In the genomic region with DNA sequence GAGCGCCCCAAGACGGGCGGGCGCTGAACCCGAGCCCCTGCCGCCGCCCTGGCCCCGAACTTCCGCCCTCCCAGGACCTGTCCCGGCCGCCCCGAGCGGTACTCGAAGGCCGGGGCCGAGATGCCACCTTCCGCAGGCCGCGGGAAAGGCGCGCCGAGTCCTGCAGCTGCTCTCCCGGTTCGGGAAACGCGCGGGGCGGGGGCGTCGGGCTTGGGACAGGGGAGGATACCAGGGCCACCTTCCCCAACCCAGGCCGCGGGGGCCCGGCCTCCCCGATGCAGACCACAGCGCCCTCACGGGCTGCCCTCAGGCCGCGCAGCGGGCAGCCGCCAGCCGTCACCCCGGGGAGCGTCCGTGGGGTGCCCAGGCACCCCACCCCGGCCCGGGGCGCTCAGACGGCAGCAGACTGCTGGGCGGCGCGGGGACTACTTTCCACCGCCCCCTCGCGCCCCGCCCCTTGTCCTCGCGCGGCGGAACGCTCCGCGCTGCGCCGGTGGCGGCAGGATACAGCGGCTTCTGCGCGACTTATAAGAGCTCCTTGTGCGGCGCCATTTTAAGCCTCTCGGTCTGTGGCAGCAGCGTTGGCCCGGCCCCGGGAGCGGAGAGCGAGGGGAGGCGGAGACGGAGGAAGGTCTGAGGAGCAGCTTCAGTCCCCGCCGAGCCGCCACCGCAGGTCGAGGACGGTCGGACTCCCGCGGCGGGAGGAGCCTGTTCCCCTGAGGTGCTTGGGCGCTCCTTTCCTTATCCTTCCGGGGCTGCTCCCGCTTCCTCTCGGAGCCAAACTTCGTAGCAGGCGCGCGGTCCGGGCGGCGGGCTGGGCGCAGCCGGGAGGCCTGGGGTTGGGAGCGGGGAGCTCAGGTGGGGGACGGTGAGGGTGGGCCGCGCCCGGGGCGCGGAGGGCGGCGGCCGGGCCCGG, we compare ENCODE assay signal across 1 cellular context.
TF ChIP-seq lines count a peak whose summit lies in the region.

A gene (plus strand): TSS at position 556 of the 916 bp plus-strand sequence. CDS start 24,564 bp downstream, outside the sequence.

TF ChIP-seq in HepG2, 621 proteins besides CTCF, POLR2A, EP300 and RAD21 (continued from another document and continues in another):
- TF ChIP-seq GPN1 (CRISPR knock-in tag; IDR thresholded peaks at IDR 0.05; ENCODE audit: borderline replicate concordance) (0 out of 2 replicates have a peak, but pooled peaks have one; percentile 71), GATA4 (IDR thresholded peaks at IDR 0.05; ENCODE audit: borderline replicate concordance, low read depth) (peak; percentile 63), CREB1 (IDR thresholded peaks at IDR 0.05) (0 out of 2 replicates have a peak, but pooled peaks have one; percentile 27), CREB1 (CRISPR knock-in tag; IDR thresholded peaks at IDR 0.05) (peak; percentile 40; the same call in 1 of the 2 replicates), ZNF143 (CRISPR knock-in tag; IDR thresholded peaks at IDR 0.05) (peak; percentile 43; the same call in 1 of the 2 replicates), CC2D1A (CRISPR knock-in tag; IDR thresholded peaks at IDR 0.05) (no peak), MAFF (IDR thresholded peaks at IDR 0.05; ENCODE audit: low read depth, low read length) (no peak), POLR2AphosphoS2 (IDR thresholded peaks at IDR 0.05; ENCODE audit: low read depth, low read length) (peak; percentile 96), ZNF672 (CRISPR knock-in tag; IDR thresholded peaks at IDR 0.05) (peak; percentile 75; the same call in 1 of the 2 replicates), ZNF496 (CRISPR knock-in tag; IDR thresholded peaks at IDR 0.05; ENCODE audit: insufficient replicate concordance) (no peak), ZFYVE20 (CRISPR knock-in tag; IDR thresholded peaks at IDR 0.05; ENCODE audit: borderline replicate concordance, low read depth) (peak; percentile 90; the same call in 1 of the 2 replicates), ZNF777 (CRISPR knock-in tag; IDR thresholded peaks at IDR 0.05) (peak; percentile 99), ZMAT3 (CRISPR knock-in tag; conservative IDR thresholded peaks at IDR 0.05) (peak; percentile 98), NFIC (IDR thresholded peaks at IDR 0.05; ENCODE audit: low read length) (peak; percentile 22; the same call in 1 of the 2 replicates)
- TF ChIP-seq, protein P1, sequence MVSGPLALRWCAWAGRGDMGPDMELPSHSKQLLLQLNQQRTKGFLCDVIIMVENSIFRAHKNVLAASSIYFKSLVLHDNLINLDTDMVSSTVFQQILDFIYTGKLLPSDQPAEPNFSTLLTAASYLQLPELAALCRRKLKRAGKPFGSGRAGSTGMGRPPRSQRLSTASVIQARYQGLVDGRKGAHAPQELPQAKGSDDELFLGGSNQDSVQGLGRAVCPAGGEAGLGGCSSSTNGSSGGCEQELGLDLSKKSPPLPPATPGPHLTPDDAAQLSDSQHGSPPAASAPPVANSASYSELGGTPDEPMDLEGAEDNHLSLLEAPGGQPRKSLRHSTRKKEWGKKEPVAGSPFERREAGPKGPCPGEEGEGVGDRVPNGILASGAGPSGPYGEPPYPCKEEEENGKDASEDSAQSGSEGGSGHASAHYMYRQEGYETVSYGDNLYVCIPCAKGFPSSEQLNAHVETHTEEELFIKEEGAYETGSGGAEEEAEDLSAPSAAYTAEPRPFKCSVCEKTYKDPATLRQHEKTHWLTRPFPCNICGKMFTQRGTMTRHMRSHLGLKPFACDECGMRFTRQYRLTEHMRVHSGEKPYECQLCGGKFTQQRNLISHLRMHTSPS (CRISPR knock-in tag; IDR thresholded peaks at IDR 0.05; ENCODE audit: low read depth): peak; percentile 76; the same call in 1 of the 2 replicates
- TF ChIP-seq, protein P2, sequence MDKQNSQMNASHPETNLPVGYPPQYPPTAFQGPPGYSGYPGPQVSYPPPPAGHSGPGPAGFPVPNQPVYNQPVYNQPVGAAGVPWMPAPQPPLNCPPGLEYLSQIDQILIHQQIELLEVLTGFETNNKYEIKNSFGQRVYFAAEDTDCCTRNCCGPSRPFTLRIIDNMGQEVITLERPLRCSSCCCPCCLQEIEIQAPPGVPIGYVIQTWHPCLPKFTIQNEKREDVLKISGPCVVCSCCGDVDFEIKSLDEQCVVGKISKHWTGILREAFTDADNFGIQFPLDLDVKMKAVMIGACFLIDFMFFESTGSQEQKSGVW (CRISPR knock-in tag; IDR thresholded peaks at IDR 0.05; ENCODE audit: borderline replicate concordance): no peak
- TF ChIP-seq, protein P3, sequence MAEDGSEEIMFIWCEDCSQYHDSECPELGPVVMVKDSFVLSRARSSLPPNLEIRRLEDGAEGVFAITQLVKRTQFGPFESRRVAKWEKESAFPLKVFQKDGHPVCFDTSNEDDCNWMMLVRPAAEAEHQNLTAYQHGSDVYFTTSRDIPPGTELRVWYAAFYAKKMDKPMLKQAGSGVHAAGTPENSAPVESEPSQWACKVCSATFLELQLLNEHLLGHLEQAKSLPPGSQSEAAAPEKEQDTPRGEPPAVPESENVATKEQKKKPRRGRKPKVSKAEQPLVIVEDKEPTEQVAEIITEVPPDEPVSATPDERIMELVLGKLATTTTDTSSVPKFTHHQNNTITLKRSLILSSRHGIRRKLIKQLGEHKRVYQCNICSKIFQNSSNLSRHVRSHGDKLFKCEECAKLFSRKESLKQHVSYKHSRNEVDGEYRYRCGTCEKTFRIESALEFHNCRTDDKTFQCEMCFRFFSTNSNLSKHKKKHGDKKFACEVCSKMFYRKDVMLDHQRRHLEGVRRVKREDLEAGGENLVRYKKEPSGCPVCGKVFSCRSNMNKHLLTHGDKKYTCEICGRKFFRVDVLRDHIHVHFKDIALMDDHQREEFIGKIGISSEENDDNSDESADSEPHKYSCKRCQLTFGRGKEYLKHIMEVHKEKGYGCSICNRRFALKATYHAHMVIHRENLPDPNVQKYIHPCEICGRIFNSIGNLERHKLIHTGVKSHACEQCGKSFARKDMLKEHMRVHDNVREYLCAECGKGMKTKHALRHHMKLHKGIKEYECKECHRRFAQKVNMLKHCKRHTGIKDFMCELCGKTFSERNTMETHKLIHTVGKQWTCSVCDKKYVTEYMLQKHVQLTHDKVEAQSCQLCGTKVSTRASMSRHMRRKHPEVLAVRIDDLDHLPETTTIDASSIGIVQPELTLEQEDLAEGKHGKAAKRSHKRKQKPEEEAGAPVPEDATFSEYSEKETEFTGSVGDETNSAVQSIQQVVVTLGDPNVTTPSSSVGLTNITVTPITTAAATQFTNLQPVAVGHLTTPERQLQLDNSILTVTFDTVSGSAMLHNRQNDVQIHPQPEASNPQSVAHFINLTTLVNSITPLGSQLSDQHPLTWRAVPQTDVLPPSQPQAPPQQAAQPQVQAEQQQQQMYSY (CRISPR knock-in tag; IDR thresholded peaks at IDR 0.05): peak; percentile 25; the same call in 1 of the 2 replicates
- TF ChIP-seq, protein P4, sequence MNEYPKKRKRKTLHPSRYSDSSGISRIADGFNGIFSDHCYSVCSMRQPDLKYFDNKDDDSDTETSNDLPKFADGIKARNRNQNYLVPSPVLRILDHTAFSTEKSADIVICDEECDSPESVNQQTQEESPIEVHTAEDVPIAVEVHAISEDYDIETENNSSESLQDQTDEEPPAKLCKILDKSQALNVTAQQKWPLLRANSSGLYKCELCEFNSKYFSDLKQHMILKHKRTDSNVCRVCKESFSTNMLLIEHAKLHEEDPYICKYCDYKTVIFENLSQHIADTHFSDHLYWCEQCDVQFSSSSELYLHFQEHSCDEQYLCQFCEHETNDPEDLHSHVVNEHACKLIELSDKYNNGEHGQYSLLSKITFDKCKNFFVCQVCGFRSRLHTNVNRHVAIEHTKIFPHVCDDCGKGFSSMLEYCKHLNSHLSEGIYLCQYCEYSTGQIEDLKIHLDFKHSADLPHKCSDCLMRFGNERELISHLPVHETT (CRISPR knock-in tag; conservative IDR thresholded peaks at IDR 0.05): peak; percentile 94
- TF ChIP-seq, protein P5, sequence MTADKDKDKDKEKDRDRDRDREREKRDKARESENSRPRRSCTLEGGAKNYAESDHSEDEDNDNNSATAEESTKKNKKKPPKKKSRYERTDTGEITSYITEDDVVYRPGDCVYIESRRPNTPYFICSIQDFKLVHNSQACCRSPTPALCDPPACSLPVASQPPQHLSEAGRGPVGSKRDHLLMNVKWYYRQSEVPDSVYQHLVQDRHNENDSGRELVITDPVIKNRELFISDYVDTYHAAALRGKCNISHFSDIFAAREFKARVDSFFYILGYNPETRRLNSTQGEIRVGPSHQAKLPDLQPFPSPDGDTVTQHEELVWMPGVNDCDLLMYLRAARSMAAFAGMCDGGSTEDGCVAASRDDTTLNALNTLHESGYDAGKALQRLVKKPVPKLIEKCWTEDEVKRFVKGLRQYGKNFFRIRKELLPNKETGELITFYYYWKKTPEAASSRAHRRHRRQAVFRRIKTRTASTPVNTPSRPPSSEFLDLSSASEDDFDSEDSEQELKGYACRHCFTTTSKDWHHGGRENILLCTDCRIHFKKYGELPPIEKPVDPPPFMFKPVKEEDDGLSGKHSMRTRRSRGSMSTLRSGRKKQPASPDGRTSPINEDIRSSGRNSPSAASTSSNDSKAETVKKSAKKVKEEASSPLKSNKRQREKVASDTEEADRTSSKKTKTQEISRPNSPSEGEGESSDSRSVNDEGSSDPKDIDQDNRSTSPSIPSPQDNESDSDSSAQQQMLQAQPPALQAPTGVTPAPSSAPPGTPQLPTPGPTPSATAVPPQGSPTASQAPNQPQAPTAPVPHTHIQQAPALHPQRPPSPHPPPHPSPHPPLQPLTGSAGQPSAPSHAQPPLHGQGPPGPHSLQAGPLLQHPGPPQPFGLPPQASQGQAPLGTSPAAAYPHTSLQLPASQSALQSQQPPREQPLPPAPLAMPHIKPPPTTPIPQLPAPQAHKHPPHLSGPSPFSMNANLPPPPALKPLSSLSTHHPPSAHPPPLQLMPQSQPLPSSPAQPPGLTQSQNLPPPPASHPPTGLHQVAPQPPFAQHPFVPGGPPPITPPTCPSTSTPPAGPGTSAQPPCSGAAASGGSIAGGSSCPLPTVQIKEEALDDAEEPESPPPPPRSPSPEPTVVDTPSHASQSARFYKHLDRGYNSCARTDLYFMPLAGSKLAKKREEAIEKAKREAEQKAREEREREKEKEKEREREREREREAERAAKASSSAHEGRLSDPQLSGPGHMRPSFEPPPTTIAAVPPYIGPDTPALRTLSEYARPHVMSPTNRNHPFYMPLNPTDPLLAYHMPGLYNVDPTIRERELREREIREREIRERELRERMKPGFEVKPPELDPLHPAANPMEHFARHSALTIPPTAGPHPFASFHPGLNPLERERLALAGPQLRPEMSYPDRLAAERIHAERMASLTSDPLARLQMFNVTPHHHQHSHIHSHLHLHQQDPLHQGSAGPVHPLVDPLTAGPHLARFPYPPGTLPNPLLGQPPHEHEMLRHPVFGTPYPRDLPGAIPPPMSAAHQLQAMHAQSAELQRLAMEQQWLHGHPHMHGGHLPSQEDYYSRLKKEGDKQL (CRISPR knock-in tag; IDR thresholded peaks at IDR 0.05; ENCODE audit: low read depth): no peak
- TF ChIP-seq, protein P6, sequence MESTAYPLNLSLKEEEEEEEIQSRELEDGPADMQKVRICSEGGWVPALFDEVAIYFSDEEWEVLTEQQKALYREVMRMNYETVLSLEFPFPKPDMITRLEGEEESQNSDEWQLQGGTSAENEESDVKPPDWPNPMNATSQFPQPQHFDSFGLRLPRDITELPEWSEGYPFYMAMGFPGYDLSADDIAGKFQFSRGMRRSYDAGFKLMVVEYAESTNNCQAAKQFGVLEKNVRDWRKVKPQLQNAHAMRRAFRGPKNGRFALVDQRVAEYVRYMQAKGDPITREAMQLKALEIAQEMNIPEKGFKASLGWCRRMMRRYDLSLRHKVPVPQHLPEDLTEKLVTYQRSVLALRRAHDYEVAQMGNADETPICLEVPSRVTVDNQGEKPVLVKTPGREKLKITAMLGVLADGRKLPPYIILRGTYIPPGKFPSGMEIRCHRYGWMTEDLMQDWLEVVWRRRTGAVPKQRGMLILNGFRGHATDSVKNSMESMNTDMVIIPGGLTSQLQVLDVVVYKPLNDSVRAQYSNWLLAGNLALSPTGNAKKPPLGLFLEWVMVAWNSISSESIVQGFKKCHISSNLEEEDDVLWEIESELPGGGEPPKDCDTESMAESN (CRISPR knock-in tag; conservative IDR thresholded peaks at IDR 0.05): peak; percentile 98
- TF ChIP-seq, protein P7, sequence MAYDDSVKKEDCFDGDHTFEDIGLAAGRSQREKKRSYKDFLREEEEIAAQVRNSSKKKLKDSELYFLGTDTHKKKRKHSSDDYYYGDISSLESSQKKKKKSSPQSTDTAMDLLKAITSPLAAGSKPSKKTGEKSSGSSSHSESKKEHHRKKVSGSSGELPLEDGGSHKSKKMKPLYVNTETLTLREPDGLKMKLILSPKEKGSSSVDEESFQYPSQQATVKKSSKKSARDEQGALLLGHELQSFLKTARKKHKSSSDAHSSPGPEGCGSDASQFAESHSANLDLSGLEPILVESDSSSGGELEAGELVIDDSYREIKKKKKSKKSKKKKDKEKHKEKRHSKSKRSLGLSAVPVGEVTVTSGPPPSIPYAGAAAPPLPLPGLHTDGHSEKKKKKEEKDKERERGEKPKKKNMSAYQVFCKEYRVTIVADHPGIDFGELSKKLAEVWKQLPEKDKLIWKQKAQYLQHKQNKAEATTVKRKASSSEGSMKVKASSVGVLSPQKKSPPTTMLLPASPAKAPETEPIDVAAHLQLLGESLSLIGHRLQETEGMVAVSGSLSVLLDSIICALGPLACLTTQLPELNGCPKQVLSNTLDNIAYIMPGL (CRISPR knock-in tag; IDR thresholded peaks at IDR 0.05; ENCODE audit: borderline replicate concordance in 1 of 2, low read depth in 1 of 2): peak; percentile 95 to 98
- TF ChIP-seq, protein P8, sequence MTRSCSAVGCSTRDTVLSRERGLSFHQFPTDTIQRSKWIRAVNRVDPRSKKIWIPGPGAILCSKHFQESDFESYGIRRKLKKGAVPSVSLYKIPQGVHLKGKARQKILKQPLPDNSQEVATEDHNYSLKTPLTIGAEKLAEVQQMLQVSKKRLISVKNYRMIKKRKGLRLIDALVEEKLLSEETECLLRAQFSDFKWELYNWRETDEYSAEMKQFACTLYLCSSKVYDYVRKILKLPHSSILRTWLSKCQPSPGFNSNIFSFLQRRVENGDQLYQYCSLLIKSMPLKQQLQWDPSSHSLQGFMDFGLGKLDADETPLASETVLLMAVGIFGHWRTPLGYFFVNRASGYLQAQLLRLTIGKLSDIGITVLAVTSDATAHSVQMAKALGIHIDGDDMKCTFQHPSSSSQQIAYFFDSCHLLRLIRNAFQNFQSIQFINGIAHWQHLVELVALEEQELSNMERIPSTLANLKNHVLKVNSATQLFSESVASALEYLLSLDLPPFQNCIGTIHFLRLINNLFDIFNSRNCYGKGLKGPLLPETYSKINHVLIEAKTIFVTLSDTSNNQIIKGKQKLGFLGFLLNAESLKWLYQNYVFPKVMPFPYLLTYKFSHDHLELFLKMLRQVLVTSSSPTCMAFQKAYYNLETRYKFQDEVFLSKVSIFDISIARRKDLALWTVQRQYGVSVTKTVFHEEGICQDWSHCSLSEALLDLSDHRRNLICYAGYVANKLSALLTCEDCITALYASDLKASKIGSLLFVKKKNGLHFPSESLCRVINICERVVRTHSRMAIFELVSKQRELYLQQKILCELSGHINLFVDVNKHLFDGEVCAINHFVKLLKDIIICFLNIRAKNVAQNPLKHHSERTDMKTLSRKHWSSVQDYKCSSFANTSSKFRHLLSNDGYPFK (CRISPR knock-in tag; IDR thresholded peaks at IDR 0.05; ENCODE audit: borderline replicate concordance): peak; percentile 73; the same call in 1 of the 2 replicates
- TF ChIP-seq, protein P9, sequence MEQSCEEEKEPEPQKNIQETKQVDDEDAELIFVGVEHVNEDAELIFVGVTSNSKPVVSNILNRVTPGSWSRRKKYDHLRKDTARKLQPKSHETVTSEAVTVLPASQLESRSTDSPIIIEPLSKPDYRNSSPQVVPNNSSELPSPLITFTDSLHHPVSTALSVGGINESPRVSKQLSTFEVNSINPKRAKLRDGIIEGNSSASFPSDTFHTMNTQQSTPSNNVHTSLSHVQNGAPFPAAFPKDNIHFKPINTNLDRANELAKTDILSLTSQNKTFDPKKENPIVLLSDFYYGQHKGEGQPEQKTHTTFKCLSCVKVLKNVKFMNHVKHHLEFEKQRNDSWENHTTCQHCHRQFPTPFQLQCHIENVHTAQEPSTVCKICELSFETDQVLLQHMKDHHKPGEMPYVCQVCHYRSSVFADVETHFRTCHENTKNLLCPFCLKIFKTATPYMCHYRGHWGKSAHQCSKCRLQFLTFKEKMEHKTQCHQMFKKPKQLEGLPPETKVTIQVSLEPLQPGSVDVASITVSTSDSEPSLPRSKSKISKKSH (CRISPR knock-in tag; IDR thresholded peaks at IDR 0.05; ENCODE audit: borderline replicate concordance): peak; percentile 81; the same call in 1 of the 2 replicates
